In genomic region chr6:11036977-11037430, GRCh38 we compare ENCODE assay signal across 20 cellular contexts. TPM values are rescaled to one million over a fixed set of nuclear protein-coding genes. Genes with fewer than 3 reads are reported as not detected.
DNase-seq lines count a peak whose midpoint lies in the region; ATAC-seq and TF ChIP-seq lines count a peak whose summit lies in the region.
"Had no signal": no experiment of that assay in that cellular context is flagged by ENCODE, and none has a peak within 500 bp of the region (broad histone marks: within the 10 kb centered on the region; RNA-seq: fewer than 3 reads in every experiment).

No MANE protein-coding gene starts in this region.

- H3K23ac ChIP-seq in neuronal stem cell (ENCODE audit: low read depth, low read length, poor library complexity) = no peak overlapping the region

- H4K8ac ChIP-seq in neuronal stem cell (ENCODE audit: low read depth, low read length) = no peak overlapping the region

- peak overlapping the region; percentile 17 for H3K27ac Mint-ChIP-seq in Calu3 (ENCODE audit: unreplicated experiment)
- H3K27ac Mint-ChIP-seq: CD8-positive, alpha-beta T cell had no signal

- no peak overlapping the region for H2AFZ ChIP-seq in neuronal stem cell (ENCODE audit: low read length)

- intact Hi-C loops in Calu3 (cut with micrococcal nuclease; ENCODE audit: unreplicated experiment) (no loop called here), left lung (cut with DNase I) (no loop called here)

- no CpG with 5 or more reads among the region's 2 CpGs for WGBS in neuronal stem cell (ENCODE audit: extremely low coverage in 2 of 2, insufficient read length in 2 of 2, insufficient replicate concordance in 1 of 2), 2 donors

- H2BK5ac ChIP-seq in neuronal stem cell (ENCODE audit: low read length) = no peak overlapping the region

- H2AK5ac ChIP-seq in neuronal stem cell (ENCODE audit: low read depth, low read length) = no peak overlapping the region

- no peak overlapping the region for H2BK120ac ChIP-seq in neuronal stem cell (ENCODE audit: low read depth, low read length)

- H3K27me3 ChIP-seq in neuronal stem cell (ENCODE audit: control insufficient read depth in 3 of 3, insufficient read depth in 3 of 3, low read depth in 1 of 3, low read length in 3 of 3) (peaks cover 0 to 2% (median 0%) of the 10 kb centered on the region in 3 experiments), left lung (peaks cover 35 to 87% of the 10 kb centered on the region in 2 donors)
- H3K27me3 ChIP-seq: BLaER1 treated with 17β-estradiol and CSF1 and Interleukin-3, amounts not matched to agents 10 nM and 100 nM had no signal

- TF ChIP-seq CTCF in Calu3 (IDR thresholded peaks at IDR 0.05; ENCODE audit: unreplicated experiment) = no peak
- no peak for TF ChIP-seq CTCF in VCaP (conservative IDR thresholded peaks at IDR 0.05)
- no peak for TF ChIP-seq CTCF in left lung (IDR thresholded peaks at IDR 0.05)

- H3K9me3 Mint-ChIP-seq in Calu3 (ENCODE audit: low read depth, unreplicated experiment) = no peaks in the 10 kb centered on the region
- H3K9me3 Mint-ChIP-seq: CD8-positive, alpha-beta T cell had no signal

- BruUV-seq in Calu3 (replicated peaks; lab: Mats Ljungman, UMichigan) = no TSS peak

- H3K36me3 ChIP-seq in neuronal stem cell (replicated peaks in 1 of 2; ENCODE audit: control insufficient read depth in 2 of 2, insufficient read depth in 2 of 2, low read length in 2 of 2) = no peaks in the 10 kb centered on the region
- H3K36me3 ChIP-seq in left lung = no peaks in the 10 kb centered on the region
- H3K36me3 ChIP-seq: HAP-1 had no signal

- H3K4me3 ChIP-seq in neuronal stem cell (ENCODE audit: low read length in 2 of 2) = no peak overlapping the region
- H3K4me3 ChIP-seq in left lung = no peak overlapping the region
- H3K4me3 ChIP-seq: BLaER1 treated with 17β-estradiol and CSF1 and Interleukin-3, amounts not matched to agents 10 nM and 100 nM; HAP-1 had no signal

- peaks cover 1% of the 10 kb centered on the region for H3K79me1 ChIP-seq in neuronal stem cell (ENCODE audit: low read depth, low read length)

- peak overlapping the region; percentile 54 for H3K27ac ChIP-seq in VCaP
- no peak overlapping the region for H3K27ac ChIP-seq in neuronal stem cell (replicated peaks; ENCODE audit: low read length)
- H3K27ac ChIP-seq in left lung = no peak overlapping the region
- H3K27ac ChIP-seq: BLaER1 treated with 17β-estradiol and CSF1 and Interleukin-3, amounts not matched to agents 10 nM and 100 nM; RWPE1 had no signal

- H2BK12ac ChIP-seq in neuronal stem cell (ENCODE audit: low read length) = no peak overlapping the region

- CTCF ChIA-PET in Calu3 (lab: Charles Lee) = interaction anchor here (0.7 kb wide), 1 partner anchor 56 kb away, joined by 6 read pairs; the partner anchor contains the start of gene SMIM13

- DNase-seq in Calu3 (no peak), left lobe of liver (ENCODE audit: low spot score) (no peak), neuronal stem cell (ENCODE audit: low spot score) (no peak), left lung (no peak), DMS153 treated with DMSO at 0.1 percent for 48 hours (lab: John Stamatoyannopoulos, UW; ENCODE audit: unreplicated experiment) (no peak)
- DNase-seq: CD8-positive, alpha-beta T cell; DMS79 treated with DMSO at 0.1 percent for 48 hours; KG1; MV-4-11; NCI-H187; NCI-H2107; NCI-H2227 treated with DMSO at 0.1 percent for 48 hours; NCI-H510A treated with DMSO at 0.1 percent for 48 hours; NCI-H774 had no signal

- H3K9me3 ChIP-seq in neuronal stem cell (replicated peaks in 1 of 2; ENCODE audit: control insufficient read depth in 2 of 2, insufficient read depth in 1 of 2, low read depth in 1 of 2, low read length in 2 of 2) (no peaks in the 10 kb centered on the region), left lung (no peaks in the 10 kb centered on the region)
- H3K9me3 ChIP-seq: BLaER1 treated with 17β-estradiol and CSF1 and Interleukin-3, amounts not matched to agents 10 nM and 100 nM; HAP-1 had no signal

- H3K4me1 Mint-ChIP-seq in Calu3 (ENCODE audit: low read depth, unreplicated experiment) = peaks cover 27% of the 10 kb centered on the region

- H3K27me3 Mint-ChIP-seq in Calu3 (ENCODE audit: unreplicated experiment) = no peaks in the 10 kb centered on the region

- no peak overlapping the region for H3K4me3 Mint-ChIP-seq in Calu3 (ENCODE audit: low read depth, unreplicated experiment)
- H3K4me3 Mint-ChIP-seq: CD8-positive, alpha-beta T cell had no signal

- no peak overlapping the region for H3K18ac ChIP-seq in neuronal stem cell (ENCODE audit: low read length)

- H3K4ac ChIP-seq in neuronal stem cell (ENCODE audit: low read length) = no peak overlapping the region

- H3K9ac ChIP-seq in neuronal stem cell (ENCODE audit: low read depth, low read length, poor library complexity) = no peak overlapping the region
- H3K9ac ChIP-seq: BLaER1 treated with 17β-estradiol and CSF1 and Interleukin-3, amounts not matched to agents 10 nM and 100 nM had no signal

- H3K14ac ChIP-seq in neuronal stem cell (ENCODE audit: low read length) = peak overlapping the region; percentile 94

- H3K4me2 ChIP-seq in neuronal stem cell (ENCODE audit: insufficient read depth, low read length, poor library complexity, severe bottlenecking) = no peak overlapping the region
- H3K4me2 ChIP-seq: BLaER1 treated with 17β-estradiol and CSF1 and Interleukin-3, amounts not matched to agents 10 nM and 100 nM had no signal

- H3K4me1 ChIP-seq in neuronal stem cell (ENCODE audit: control insufficient read depth in 2 of 2, insufficient read depth in 1 of 2, low read depth in 1 of 2, low read length in 2 of 2) (peaks cover 7 to 28% of the 10 kb centered on the region in 2 donors), left lung (no peaks in the 10 kb centered on the region)

- ATAC-seq in left lobe of liver (peak; percentile 97), HG02970 (IDR thresholded peaks at IDR 0.05; ENCODE audit: low FRiP score, unreplicated experiment) (no peak), HG02642 (IDR thresholded peaks at IDR 0.05; ENCODE audit: poor library complexity, unreplicated experiment) (no peak), left lung (no peak)
- ATAC-seq: CD8-positive, alpha-beta T cell had no signal

- H4K91ac ChIP-seq in neuronal stem cell (ENCODE audit: low read depth, low read length, poor library complexity) = no peak overlapping the region

- H2BK15ac ChIP-seq in neuronal stem cell (ENCODE audit: low read length) = no peak overlapping the region

- H3K36me3 Mint-ChIP-seq in Calu3 (ENCODE audit: insufficient read depth, unreplicated experiment) = no peaks in the 10 kb centered on the region
- H3K36me3 Mint-ChIP-seq: CD8-positive, alpha-beta T cell had no signal

RNA-seq across cellular contexts. Expression of gene ELOVL2, which starts 7.1 kb away (rescaled TPM):
- 0.20 and 0.47 TPM in 2 replicates for total RNA-seq in Calu3 (2022)
- total RNA-seq in left lobe of liver = 5.9 TPM
- polyA plus RNA-seq in neuronal stem cell (2013, experiment 1 of 2) = 14.1 TPM
- 14.4 TPM for polyA plus RNA-seq in neuronal stem cell (2013, experiment 2 of 2)
- under 1 TPM; 0.09 to 0.24 TPM for total RNA-seq in left lung
- total RNA-seq: CD8-positive, alpha-beta T cell had no signal

RNA-seq across cellular contexts. Expression of gene SMIM13, which starts 56.6 kb away (rescaled TPM):
- total RNA-seq in Calu3 (2022) = 9.8 and 10.5 TPM in 2 replicates
- total RNA-seq in left lobe of liver = 5.9 TPM
- polyA plus RNA-seq in neuronal stem cell (2013, experiment 1 of 2) = 3.0 TPM
- polyA plus RNA-seq in neuronal stem cell (2013, experiment 2 of 2) = 3.4 TPM
- total RNA-seq in left lung = 10 to 100 TPM in 1 of 2 donors, 1 to 10 TPM in 1; 9.6 to 12.9 TPM
